Comparison of ENCODE assay signal across 9 cellular contexts in genomic region chr16:2482181-2483107, GRCh38. TPM values are rescaled to one million over a fixed set of nuclear protein-coding genes. Genes with fewer than 3 reads are reported as not detected.
DNase-seq lines count a peak whose midpoint lies in the region; TF ChIP-seq lines count a peak whose summit lies in the region.
"Had no signal": no experiment of that assay in that cellular context is flagged by ENCODE, and none has a peak within 500 bp of the region (broad histone marks: within the 10 kb centered on the region; RNA-seq: fewer than 3 reads in every experiment).

No MANE protein-coding gene starts in this region.

- intact Hi-C loops in spleen (cut with DNase I; ENCODE audit: low total_unique reads) = no loop called here

- H3K4me1 ChIP-seq in hepatocyte (ENCODE audit: insufficient read depth) (peaks cover 26% of the 10 kb centered on the region), spleen (peaks cover 7 to 56% (median 20%) of the 10 kb centered on the region in 6 donors)

- H3K4me1 Mint-ChIP-seq in endothelial cell (ENCODE audit: unreplicated experiment) = peaks cover 8% of the 10 kb centered on the region

- H3K36me3 Mint-ChIP-seq in endothelial cell (ENCODE audit: low read depth, unreplicated experiment) = no peaks in the 10 kb centered on the region

- peaks cover 21% of the 10 kb centered on the region for H3K27me3 Mint-ChIP-seq in endothelial cell (ENCODE audit: unreplicated experiment)
- H3K27me3 Mint-ChIP-seq: activated B cell treated with CpG ODN at 0.5 μM for 24 hours had no signal

- H3K4me2 ChIP-seq in hepatocyte = peak overlapping the region; percentile 8

- H3K9me3 ChIP-seq in hepatocyte (ENCODE audit: low read depth) (no peaks in the 10 kb centered on the region), spleen (no peaks in the 10 kb centered on the region)

- no peaks in the 10 kb centered on the region for H3K9me3 Mint-ChIP-seq in endothelial cell (ENCODE audit: unreplicated experiment)
- H3K9me3 Mint-ChIP-seq: activated B cell treated with CpG ODN at 0.5 μM for 24 hours had no signal

- no peaks in the 10 kb centered on the region for H3K9me2 ChIP-seq in hepatocyte (replicated peaks; ENCODE audit: insufficient read depth)

- 88% methylated on average over 28 of the region's 28 CpGs for WGBS in hepatocyte (ENCODE audit: low lambda C conversion rate, missing lambda C conversion rate)
- 73 to 90% (median 79%) methylated on average over 28 of the region's 28 CpGs for WGBS in spleen, 5 donors

- H2AFZ ChIP-seq in hepatocyte = no peak overlapping the region

- no peak for TF ChIP-seq POLR2A in spleen (IDR thresholded peaks at IDR 0.05)

- H3K36me3 ChIP-seq in hepatocyte (replicated peaks; ENCODE audit: insufficient read depth, low read depth) (no peaks in the 10 kb centered on the region), spleen (peaks cover 0 to 19% (median 0%) of the 10 kb centered on the region in 6 donors)

- no peak overlapping the region for H3K27ac ChIP-seq in hepatocyte
- H3K27ac ChIP-seq in spleen = peak overlapping the region in 7 of 8 donors; percentile 9 to 68 (median 46)

- H3K4me3 ChIP-seq in hepatocyte (no peak overlapping the region), spleen (peak overlapping the region in 1 of 8 donors; percentile 8)

- peaks cover 81% of the 10 kb centered on the region for H3K79me2 ChIP-seq in hepatocyte

- H3K27me3 ChIP-seq in hepatocyte = no peaks in the 10 kb centered on the region
- no peaks in the 10 kb centered on the region for H3K27me3 ChIP-seq in spleen (replicated peaks in 1 of 7)

- H3K27ac Mint-ChIP-seq in endothelial cell (ENCODE audit: unreplicated experiment) = no peak overlapping the region
- H3K27ac Mint-ChIP-seq: activated B cell treated with CpG ODN at 0.5 μM for 24 hours had no signal

- H4K20me1 ChIP-seq in hepatocyte (ENCODE audit: insufficient read depth, poor library complexity, severe bottlenecking) = peaks cover 17% of the 10 kb centered on the region

- no peak overlapping the region for H3K4me3 Mint-ChIP-seq in endothelial cell (ENCODE audit: unreplicated experiment)
- H3K4me3 Mint-ChIP-seq: activated B cell treated with CpG ODN at 0.5 μM for 24 hours had no signal

- TF ChIP-seq CTCF in hepatocyte (IDR thresholded peaks at IDR 0.05; ENCODE audit: poor library complexity) (no peak), spleen (IDR thresholded peaks at IDR 0.05 in 8 of 11, conservative IDR thresholded peaks at IDR 0.05 in 3 of 11) (no peak), endothelial cell (IDR thresholded peaks at IDR 0.05; ENCODE audit: unreplicated experiment) (no peak)

- DNase-seq in GM03348 (ENCODE audit: low spot score) = peak; percentile 91
- DNase-seq in amygdala (lab: John Stamatoyannopoulos, UW) = peak in 41 of 56 donors; percentile 22 to 77 (median 48)
- DNase-seq in hepatocyte (ENCODE audit: low spot score) = no peak
- DNase-seq in spleen = no peak
- no peak for DNase-seq in endothelial cell (ENCODE audit: low spot score)
- DNase-seq in HuH-7.5 (ENCODE audit: low spot score) = no peak
- no peak for DNase-seq in NAMALWA (ENCODE audit: low spot score)
- no peak for DNase-seq in activated CD4-positive, alpha-beta T cell treated with anti-CD3 and anti-CD28 coated beads for 48 hours
- DNase-seq: activated B cell treated with CpG ODN at 0.5 μM for 24 hours had no signal

RNA-seq across cellular contexts. Expression of gene TBC1D24, which starts 7.5 kb away (rescaled TPM):
- total RNA-seq in hepatocyte (10.4 and 13.6 TPM in 2 replicates), spleen (10 to 100 TPM in 6 of 7 donors, 1 to 10 TPM in 1; 9.7 to 15.3 (median 12.8) TPM), endothelial cell (ENCODE audit: unreplicated experiment) (17.3 TPM)
- polyA plus RNA-seq in hepatocyte (8.3 and 10.9 TPM in 2 replicates), spleen (1 to 10 TPM; 2.2 to 5.1 (median 2.2) TPM)

RNA-seq across cellular contexts. Expression of gene NTN3, which starts 11.3 kb away (rescaled TPM):
- total RNA-seq in hepatocyte (4.5 and 4.8 TPM in 2 replicates), spleen (under 1 TPM in 3 of 7 donors, not detected in 4; 0.13 to 0.28 (median 0.23) TPM), endothelial cell (ENCODE audit: unreplicated experiment) (not detected)
- polyA plus RNA-seq in hepatocyte (1.1 and 2.4 TPM in 2 replicates), spleen (under 1 TPM in 2 of 3 donors, not detected in 1; 0.03 to 0.06 TPM)
- total RNA-seq: activated B cell treated with CpG ODN at 0.5 μM for 24 hours had no signal

RNA-seq across cellular contexts. Expression of gene TEDC2, which starts 22.5 kb away (rescaled TPM):
- 6.2 and 7.6 TPM in 2 replicates for total RNA-seq in hepatocyte
- polyA plus RNA-seq in hepatocyte = 7.1 and 8.1 TPM in 2 replicates
- total RNA-seq in spleen = 1 to 10 TPM in 5 of 7 donors, under 1 TPM in 2; 0.73 to 2.7 (median 1.4) TPM
- 1 to 10 TPM; 1.8 to 2.7 (median 2.5) TPM for polyA plus RNA-seq in spleen
- total RNA-seq in endothelial cell (ENCODE audit: unreplicated experiment) = 9.1 TPM

RNA-seq across cellular contexts. Expression of gene ATP6V0C, which starts 31.3 kb away (rescaled TPM):
- total RNA-seq in hepatocyte = 81.4 and 89.8 TPM in 2 replicates
- 375 and 385 TPM in 2 replicates for polyA plus RNA-seq in hepatocyte
- 100 to 1,000 TPM in 4 of 7 donors, 10 to 100 TPM in 3; 82.3 to 199 (median 156) TPM for total RNA-seq in spleen
- 100 to 1,000 TPM in 1 of 3 donors, 10 to 100 TPM in 2; 64.5 to 125 (median 99.7) TPM for polyA plus RNA-seq in spleen
- 157 TPM for total RNA-seq in endothelial cell (ENCODE audit: unreplicated experiment)

RNA-seq across cellular contexts. Expression of gene AMDHD2, which starts 37.7 kb away (rescaled TPM):
- total RNA-seq in hepatocyte (43.6 and 50.3 TPM in 2 replicates), spleen (10 to 100 TPM; 59.9 to 94.0 (median 70.9) TPM), endothelial cell (ENCODE audit: unreplicated experiment) (53.3 TPM)
- polyA plus RNA-seq in hepatocyte (70.8 and 77.0 TPM in 2 replicates), spleen (10 to 100 TPM; 37.8 to 72.0 (median 38.5) TPM)

Comparison
In these comparisons a context has a peak if more than half of its experiments do, and no peak if none do; other contexts are left out.
1. DNase-seq: peak in GM03348 (single experiment) and amygdala (41 of 56); none in hepatocyte (single experiment), spleen (single experiment), endothelial cell (single experiment), HuH-7.5 (single experiment), NAMALWA (single experiment) and activated CD4-positive, alpha-beta T cell treated with anti-CD3 and anti-CD28 coated beads for 48 hours (single experiment).